In the genomic region with DNA sequence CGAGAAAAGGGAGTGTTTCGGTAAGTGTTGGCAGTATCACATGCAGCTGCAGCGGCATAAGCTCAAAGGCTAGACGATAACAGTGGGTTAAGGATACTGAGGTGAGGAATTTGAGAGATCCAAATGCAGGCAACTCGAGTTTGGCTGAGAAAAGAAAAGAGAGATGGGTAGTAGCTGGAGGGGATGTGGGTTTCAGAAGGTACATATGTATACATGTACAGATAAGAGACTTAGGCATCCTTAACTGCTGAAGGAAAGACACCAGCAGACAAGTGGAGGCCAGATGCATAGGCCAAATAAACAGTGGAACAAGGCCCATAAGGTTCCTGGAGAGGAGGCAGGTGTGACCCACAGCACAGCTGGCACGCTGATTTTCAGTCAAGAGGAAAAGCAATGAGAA, we compare ENCODE assay signal across 19 cellular contexts.
"Had no signal": no experiment of that assay in that cellular context is flagged by ENCODE, and none has a peak within 500 bp of the region (broad histone marks: within the 10 kb centered on the region; RNA-seq: fewer than 3 reads in every experiment).

No MANE protein-coding gene starts in this region.

- H3K9me3 Mint-ChIP-seq: nephron progenitor cell; stimulated activated memory B cell treated with anti-CD40 and anti-IgM and Interleukin-4, amounts not matched to agents 10 μg/mL and 1 μg/mL and 100 μg/mL, for 72 hours had no signal

- H3K27me3 Mint-ChIP-seq: naive thymus-derived CD4-positive, alpha-beta T cell; stimulated activated memory B cell treated with anti-CD40 and anti-IgM and Interleukin-4, amounts not matched to agents 10 μg/mL and 1 μg/mL and 100 μg/mL, for 72 hours; stimulated activated naive CD8-positive, alpha-beta T cell treated with anti-CD3 and anti-CD28 coated beads, Interleukin-15, Interleukin-2, amounts not matched to agents 100 ng/mL and 50 ng/mL, for 24 hours had no signal

- DNase-seq: effector memory CD4-positive, alpha-beta T cell; heart left ventricle; hypothalamus; kidney glomerular epithelial cell; naive thymus-derived CD4-positive, alpha-beta T cell; nephron progenitor cell; psoas muscle; retina; right lobe of liver; spleen; stimulated activated CD4-positive, alpha-beta T cell treated with anti-CD3 and anti-CD28 coated beads, Interleukin-15, amount 100 ng/mL, for 24 hours; stimulated activated CD4-positive, alpha-beta T cell treated with anti-CD3 and anti-CD28 coated beads, Interleukin-1b, Interleukin-23, amount 100 ng/mL, for 48 hours; stimulated activated CD4-positive, alpha-beta T cell treated with anti-CD3 and anti-CD28 coated beads, Interleukin-4, amount 100 ng/mL, for 24 hours; tibial artery; upper lobe of right lung had no signal

- H3K4me3 ChIP-seq: heart left ventricle, psoas muscle, right lobe of liver, spleen, tibial artery, upper lobe of right lung, vagina had no signal

- ATAC-seq: esophagus mucosa; heart left ventricle; naive thymus-derived CD4-positive, alpha-beta T cell; psoas muscle; right lobe of liver; stimulated activated memory B cell treated with anti-CD40 and anti-IgM and Interleukin-4, amounts not matched to agents 10 μg/mL and 1 μg/mL and 100 μg/mL, for 72 hours; upper lobe of right lung had no signal

- H3K27ac Mint-ChIP-seq: naive thymus-derived CD4-positive, alpha-beta T cell; nephron progenitor cell; stimulated activated memory B cell treated with anti-CD40 and anti-IgM and Interleukin-4, amounts not matched to agents 10 μg/mL and 1 μg/mL and 100 μg/mL, for 72 hours; stimulated activated naive CD8-positive, alpha-beta T cell treated with anti-CD3 and anti-CD28 coated beads, Interleukin-15, Interleukin-2, amounts not matched to agents 100 ng/mL and 50 ng/mL, for 24 hours had no signal

- H3K4me1 Mint-ChIP-seq: nephron progenitor cell; stimulated activated memory B cell treated with anti-CD40 and anti-IgM and Interleukin-4, amounts not matched to agents 10 μg/mL and 1 μg/mL and 100 μg/mL, for 72 hours had no signal

- H3K4me3 Mint-ChIP-seq: naive thymus-derived CD4-positive, alpha-beta T cell; nephron progenitor cell; stimulated activated memory B cell treated with anti-CD40 and anti-IgM and Interleukin-4, amounts not matched to agents 10 μg/mL and 1 μg/mL and 100 μg/mL, for 72 hours; stimulated activated naive CD8-positive, alpha-beta T cell treated with anti-CD3 and anti-CD28 coated beads, Interleukin-15, Interleukin-2, amounts not matched to agents 100 ng/mL and 50 ng/mL, for 24 hours had no signal
